Comparison of ENCODE assay signal across 8 cellular contexts in genomic region chr2:234496835-234497591, GRCh38. TPM values are rescaled to one million over a fixed set of nuclear protein-coding genes. Genes with fewer than 3 reads are reported as not detected.
DNase-seq lines count a peak whose midpoint lies in the region; ATAC-seq and TF ChIP-seq lines count a peak whose summit lies in the region.

ARL4C (minus strand) TSS chr2:234497081; CDS start chr2:234496586, 495 bp downstream.

- ATAC-seq in GM18520 (IDR thresholded peaks at IDR 0.05; ENCODE audit: unreplicated experiment) (peak; percentile 33), HG03066 (IDR thresholded peaks at IDR 0.05; ENCODE audit: low read depth, unreplicated experiment) (peak; percentile 45), mucosa of descending colon (peak; percentile 84)

- H3K27ac Mint-ChIP-seq in activated T-cell treated with anti-CD3 and anti-CD28 coated beads, Interleukin-2, amount 50 U/mL, for 24 hours, result peak within 1 kb of the TSS; percentile 87

- DNase-seq in NCI-H748 treated with DMSO at 0.1 percent for 48 hours (lab: John Stamatoyannopoulos, UW) (peak; percentile 75), epithelial cell of proximal tubule (ENCODE audit: low read depth) (no peak), mucosa of descending colon (peak; percentile 68 to 84 (median 77))
- DNase-seq in activated T-cell treated with anti-CD3 and anti-CD28 coated beads, Interleukin-2, amount 50 U/mL, for 24 hours, result peak; percentile 83

- H3K36me3 ChIP-seq in ACC112 (ENCODE audit: insufficient read depth, low read length) (no peaks in the 10 kb centered on the region), mucosa of descending colon (ENCODE audit: low read depth) (no peaks in the 10 kb centered on the region)

- intact Hi-C loops in mucosa of descending colon (cut with DNase I, micrococcal nuclease), result loop anchor here in 1 of 2 donors (5.0 kb wide), 1 partner anchor 360 kb away; no protein-coding TSS in a partner anchor

- H3K27ac ChIP-seq in ACC112 (ENCODE audit: low read depth, low read length), result no peak within 1 kb of the TSS

- H2AFZ ChIP-seq in ACC112 (ENCODE audit: low read length, unreplicated experiment), result peak within 1 kb of the TSS; percentile 10

- H3K9me3 Mint-ChIP-seq in activated T-cell treated with anti-CD3 and anti-CD28 coated beads, Interleukin-2, amount 50 U/mL, for 24 hours, result no peaks in the 10 kb centered on the region

- no peaks in the 10 kb centered on the region for H3K9me3 ChIP-seq in mucosa of descending colon

- H3K36me3 Mint-ChIP-seq in activated T-cell treated with anti-CD3 and anti-CD28 coated beads, Interleukin-2, amount 50 U/mL, for 24 hours (ENCODE audit: low read depth), result peaks cover 29% of the 10 kb centered on the region

- H3K4me1 Mint-ChIP-seq in activated T-cell treated with anti-CD3 and anti-CD28 coated beads, Interleukin-2, amount 50 U/mL, for 24 hours (ENCODE audit: low read depth), result peaks cover 56% of the 10 kb centered on the region

- H3K27me3 Mint-ChIP-seq in activated T-cell treated with anti-CD3 and anti-CD28 coated beads, Interleukin-2, amount 50 U/mL, for 24 hours, result no peaks in the 10 kb centered on the region

- TF ChIP-seq CTCF in epithelial cell of proximal tubule (conservative IDR thresholded peaks at IDR 0.05; ENCODE audit: low read depth, low read length), result no peak
- TF ChIP-seq CTCF in mucosa of descending colon (IDR thresholded peaks at IDR 0.05), result no peak
- no peak for TF ChIP-seq CTCF in subcutaneous adipose tissue (IDR thresholded peaks at IDR 0.05; ENCODE audit: low read depth)

- peaks cover 5% of the 10 kb centered on the region for H3K4me1 ChIP-seq in ACC112 (ENCODE audit: control insufficient read depth, insufficient read depth, low read length, unreplicated experiment)
- peaks cover 10% of the 10 kb centered on the region for H3K4me1 ChIP-seq in mucosa of descending colon (ENCODE audit: low read depth)

- H3K79me2 ChIP-seq in ACC112 (ENCODE audit: control insufficient read depth, insufficient read depth, low read length, unreplicated experiment), result no peaks in the 10 kb centered on the region

- peaks cover 26% of the 10 kb centered on the region for H3K27me3 ChIP-seq in ACC112 (ENCODE audit: insufficient read depth, low read length)

- peak within 1 kb of the TSS; percentile 90 for H3K4me3 Mint-ChIP-seq in activated T-cell treated with anti-CD3 and anti-CD28 coated beads, Interleukin-2, amount 50 U/mL, for 24 hours

- H3K4me3 ChIP-seq in ACC112 (ENCODE audit: low read depth, low read length), result peak within 1 kb of the TSS; percentile 75
- H3K4me3 ChIP-seq in epithelial cell of proximal tubule (ENCODE audit: low read depth, low read length), result peak within 1 kb of the TSS; percentile 99
- H3K4me3 ChIP-seq in mucosa of descending colon, result peak within 1 kb of the TSS; percentile 33

RNA-seq across cellular contexts. Expression of gene ARL4C, which starts in this region (rescaled TPM):
- total RNA-seq in epithelial cell of proximal tubule, result 123 and 153 TPM in 2 replicates
- 10 to 100 TPM in 1 of 3 donors, 1 to 10 TPM in 2; 4.5 to 15.1 (median 8.4) TPM for total RNA-seq in mucosa of descending colon
- 10 to 100 TPM in 3 of 4 donors, 1 to 10 TPM in 1; 6.4 to 24.6 (median 17.0) TPM for total RNA-seq in subcutaneous adipose tissue

Comparison
In these comparisons a context has a peak if more than half of its experiments do, and no peak if none do; other contexts are left out.
1. H3K4me3 ChIP-seq: peak in every context shown above with its lines; median percentile 99 in epithelial cell of proximal tubule; 75 in ACC112; 33 in mucosa of descending colon.
2. ATAC-seq: peak in every context shown above with its lines; median percentile 84 in mucosa of descending colon; 45 in HG03066; 33 in GM18520.